Comparison of ENCODE assay signal across 8 cellular contexts in the genomic region with DNA sequence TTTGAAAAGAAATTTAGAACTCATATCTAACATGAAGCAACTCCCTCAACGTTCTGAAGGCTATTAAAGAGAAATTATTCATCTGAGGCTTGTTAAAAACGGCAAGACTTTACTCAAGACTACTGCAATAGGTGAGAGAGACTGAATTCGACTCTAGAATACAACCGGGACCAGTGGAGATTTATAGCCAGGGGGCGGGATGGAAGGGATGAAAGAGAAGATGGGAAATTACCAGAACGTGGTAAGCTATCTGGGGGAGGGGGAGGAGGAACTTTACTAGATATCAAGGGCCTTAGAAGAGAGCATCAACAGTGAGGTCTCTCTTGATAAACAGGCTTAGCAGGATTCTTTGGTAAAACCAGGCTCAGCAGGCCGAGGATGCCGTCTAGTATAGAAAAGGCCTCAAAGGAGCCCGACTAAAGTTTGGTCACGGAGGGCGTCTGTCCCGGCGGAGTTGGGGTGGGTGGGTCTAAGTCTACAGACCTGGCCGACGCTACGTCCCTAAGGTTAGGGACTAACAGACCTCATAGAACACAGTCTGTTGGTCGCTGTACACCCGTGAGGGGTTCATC. TPM values are rescaled to one million over a fixed set of nuclear protein-coding genes. Genes with fewer than 3 reads are reported as not detected.
A peak's percentile ranks its signal among the peaks of the same experiment; 100 is the strongest.
DNase-seq lines count a peak whose midpoint lies in the region; ATAC-seq and TF ChIP-seq lines count a peak whose summit lies in the region.

No MANE protein-coding gene starts in this region.

- ATAC-seq in GM21576 (IDR thresholded peaks at IDR 0.05; ENCODE audit: unreplicated experiment), result peak; percentile 32

- H3K27me3 Mint-ChIP-seq in IgD-negative memory B cell, result no peaks in the 10 kb centered on the region

- peak overlapping the region; percentile 90 for H3K27ac ChIP-seq in muscle layer of duodenum (ENCODE audit: low read length)

- no peaks in the 10 kb centered on the region for H3K36me3 ChIP-seq in muscle layer of duodenum (ENCODE audit: control insufficient read depth in 1 of 2, insufficient read depth in 2 of 2, low read length in 2 of 2)

- peak overlapping the region; percentile 96 to 97 (median 96) for H3K4me3 Mint-ChIP-seq in IgD-negative memory B cell

- H3K9me3 ChIP-seq in muscle layer of duodenum (ENCODE audit: control insufficient read depth in 1 of 2, low read length in 2 of 2), result no peaks in the 10 kb centered on the region

- H3K4me3 ChIP-seq in choroid plexus epithelial cell (ENCODE audit: low read depth, low read length), result peak overlapping the region; percentile 86
- H3K4me3 ChIP-seq in muscle layer of duodenum (ENCODE audit: low read depth in 1 of 2, low read length in 2 of 2), result peak overlapping the region; percentile 90 to 94

- H3K9me3 Mint-ChIP-seq in IgD-negative memory B cell, result no peaks in the 10 kb centered on the region

- peaks cover 22 to 37% (median 24%) of the 10 kb centered on the region in 3 donors for H3K4me1 Mint-ChIP-seq in IgD-negative memory B cell

- no peaks in the 10 kb centered on the region for H3K27me3 ChIP-seq in muscle layer of duodenum (ENCODE audit: low read depth, low read length)

- peak overlapping the region; percentile 93 to 99 (median 96) for H3K27ac Mint-ChIP-seq in IgD-negative memory B cell

- TF ChIP-seq CTCF in choroid plexus epithelial cell (conservative IDR thresholded peaks at IDR 0.05; ENCODE audit: low read depth, low read length), result no peak

- DNase-seq in DMS53 treated with DMSO at 0.1 percent for 48 hours (lab: John Stamatoyannopoulos, UW; ENCODE audit: unreplicated experiment) (peak; percentile 100), choroid plexus epithelial cell (ENCODE audit: low read depth) (no peak), LoVo (ENCODE audit: low spot score) (no peak), EL (no peak), activated gamma-delta T cell treated with Interleukin-2 at 50 U/mL for 16 hours (no peak)

- no peaks in the 10 kb centered on the region for H3K36me3 Mint-ChIP-seq in IgD-negative memory B cell

- peaks cover 0 to 19% of the 10 kb centered on the region in 2 donors for H3K4me1 ChIP-seq in muscle layer of duodenum (ENCODE audit: control insufficient read depth in 1 of 2, insufficient read depth in 2 of 2, low read length in 2 of 2)

RNA-seq across cellular contexts. Expression of gene TIGAR, which starts 0.6 kb away (rescaled TPM):
- 5.2 TPM for polyA plus RNA-seq in IgD-negative memory B cell

RNA-seq across cellular contexts. Expression of gene CCND2, which starts 46.8 kb away (rescaled TPM):
- polyA plus RNA-seq in IgD-negative memory B cell, result 11.7 TPM

RNA-seq across cellular contexts. Expression of gene FGF23, which starts 59.1 kb away (rescaled TPM):
- not detected for polyA plus RNA-seq in IgD-negative memory B cell
